8 cellular contexts compared by ENCODE assay signal in the genomic region with DNA sequence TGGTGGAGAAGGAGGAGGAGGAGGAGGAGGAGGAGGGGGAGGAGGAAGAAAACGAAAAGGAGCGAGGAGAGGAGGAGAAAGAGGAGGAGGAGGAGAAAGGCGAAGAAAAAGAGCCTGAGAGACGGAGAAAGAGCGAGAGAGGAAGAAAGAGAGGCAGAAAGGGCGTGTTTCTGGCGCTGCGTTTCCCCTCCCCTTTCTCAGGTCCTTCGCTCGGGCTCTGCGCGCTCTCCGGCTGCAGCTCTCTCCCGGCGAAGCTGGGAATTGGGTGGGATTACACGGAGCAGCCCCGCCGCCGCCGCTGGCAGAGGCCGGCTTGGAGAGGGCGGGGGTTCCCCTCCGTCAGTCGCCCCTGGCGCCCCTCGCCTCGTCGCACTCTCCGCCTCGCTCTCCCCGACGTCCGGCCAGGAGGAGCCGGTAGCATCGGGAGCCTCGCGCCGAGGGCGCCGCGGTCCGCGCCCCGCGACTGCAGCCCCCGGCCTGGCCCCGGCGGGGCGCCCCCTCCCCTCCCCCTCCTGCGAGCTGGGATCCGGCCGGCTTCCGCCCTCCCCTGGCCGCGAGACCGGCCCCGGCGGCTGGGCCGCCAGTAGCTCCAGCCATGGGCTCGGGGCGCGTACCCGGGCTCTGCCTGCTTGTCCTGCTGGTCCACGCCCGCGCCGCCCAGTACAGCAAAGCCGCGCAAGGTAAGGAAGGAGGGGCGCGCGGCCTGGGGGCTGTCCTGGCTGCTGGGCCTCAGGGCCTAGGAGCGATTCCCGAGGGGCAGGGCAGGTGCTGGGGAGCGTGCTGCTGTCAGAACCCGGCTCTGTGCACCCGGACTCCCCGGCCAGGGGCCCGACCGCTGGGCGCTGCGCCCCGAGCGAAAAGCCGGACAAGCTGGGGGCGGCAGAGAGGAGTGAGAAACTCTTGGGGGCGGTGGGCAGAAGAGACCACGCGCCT. TPM values are rescaled to one million over a fixed set of nuclear protein-coding genes. Genes with fewer than 3 reads are reported as not detected.
DNase-seq lines count a peak whose midpoint lies in the region; ATAC-seq lines count a peak whose summit lies in the region.

A gene (plus strand): TSS at position 133 of the 933 bp plus-strand sequence. CDS start 463 bp downstream, at position 596.

- DNase-seq in Right ventricle myocardium inferior (ENCODE audit: missing footprints), result no peak
- DNase-seq in cardiac septum (ENCODE audit: low spot score), result no peak
- peak; percentile 17 to 37 for DNase-seq in NOMO-1 (lab: John Stamatoyannopoulos, UW; ENCODE audit: unreplicated experiment in 2 of 2)
- DNase-seq in cerebellum (ENCODE audit: low spot score), result peak; percentile 16
- DNase-seq in left colon, result peak in 1 of 2 donors; percentile 24
- DNase-seq in stromal cell of bone marrow (ENCODE audit: low read depth), result peak; percentile 30
- DNase-seq in H4 (ENCODE audit: low spot score), result no peak

- ATAC-seq in Right ventricle myocardium inferior (peak; percentile 41), left colon (peak; percentile 59), GM18502 (IDR thresholded peaks at IDR 0.05; ENCODE audit: poor library complexity, unreplicated experiment) (no peak)

- intact Hi-C loops in Right ventricle myocardium inferior (cut with DNase I), result loop anchor here (1.0 kb wide), 1 partner anchor 25 kb away; no protein-coding TSS in a partner anchor
- intact Hi-C loops in cardiac septum (cut with DNase I), result no loop called here
- intact Hi-C loops in left colon (cut with DNase I, micrococcal nuclease), result no loop called here

RNA-seq across cellular contexts. Expression of the gene that starts here (rescaled TPM):
- total RNA-seq in Right ventricle myocardium inferior, result 10.3 TPM
- total RNA-seq in cardiac septum, result 5.2 TPM
- 2.5 TPM for total RNA-seq in cerebellum
- under 1 TPM; 0.09 to 0.67 TPM for total RNA-seq in left colon
- 0.02 TPM in 1 of 2 replicates, not detected in the other for total RNA-seq in H4 (2014; rRNA removed; shearing (Covaris generic))

Comparison
In these comparisons a context has a peak if more than half of its experiments do, and no peak if none do; other contexts are left out.
1. Peak in ATAC-seq in left colon; RNA of the gene not detected or under 1 TPM.
2. DNase-seq: peak in NOMO-1 (2 of 2), cerebellum (single experiment) and stromal cell of bone marrow (single experiment); none in Right ventricle myocardium inferior (single experiment), cardiac septum (single experiment) and H4 (single experiment).